Comparison of ENCODE assay signal across 8 cellular contexts in the genomic region with DNA sequence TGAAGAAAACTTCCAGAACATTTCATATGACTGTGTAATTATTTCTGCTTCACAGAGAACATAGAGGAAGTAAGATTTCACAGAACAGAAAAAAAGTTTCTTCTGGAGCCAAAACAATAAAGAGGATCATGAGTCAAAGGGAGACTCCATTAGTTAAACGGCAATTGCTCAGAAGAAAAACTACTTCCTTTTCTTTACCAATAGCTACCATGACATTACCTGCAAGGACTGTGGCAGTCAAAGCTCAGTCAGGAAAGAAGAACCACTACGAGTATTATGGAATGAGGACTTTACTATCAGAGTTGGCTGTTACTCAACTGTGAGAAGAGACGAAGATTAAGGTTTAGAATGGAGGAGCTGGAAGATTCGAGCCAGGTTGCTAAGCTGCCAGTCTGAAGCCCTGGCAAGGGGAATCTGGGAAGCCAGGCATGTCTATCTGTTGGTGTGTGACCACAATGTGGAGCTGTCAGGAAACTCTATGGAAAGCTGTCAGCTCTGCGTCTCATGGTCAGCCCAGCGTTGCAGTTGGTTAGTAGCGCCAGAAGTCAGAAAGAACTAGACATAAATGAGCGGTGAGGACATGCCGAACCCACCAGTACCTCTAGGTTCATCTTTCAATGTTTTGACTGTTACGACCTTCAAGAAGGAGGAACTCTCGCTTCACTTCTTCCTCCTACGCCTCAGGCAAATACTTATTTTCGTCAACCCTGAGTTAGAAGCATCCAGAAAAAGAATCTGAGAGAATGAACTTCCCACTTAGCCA.
DNase-seq lines count a peak whose midpoint lies in the region; ATAC-seq, FAIRE-seq and TF ChIP-seq lines count a peak whose summit lies in the region.

No MANE protein-coding gene starts in this region.

- no peak overlapping the region for H3K4me3 Mint-ChIP-seq in naive thymus-derived CD8-positive, alpha-beta T cell

- TF ChIP-seq POLR2A in H54 (IDR thresholded peaks at IDR 0.05; ENCODE audit: low read depth, low read length) = no peak

- ATAC-seq in GM19023 (IDR thresholded peaks at IDR 0.05; ENCODE audit: unreplicated experiment) (peak; percentile 74), HG03460 (IDR thresholded peaks at IDR 0.05; ENCODE audit: unreplicated experiment) (peak; percentile 72)
- no peak for ATAC-seq in naive thymus-derived CD8-positive, alpha-beta T cell

- H3K4me1 Mint-ChIP-seq in naive thymus-derived CD8-positive, alpha-beta T cell = no peaks in the 10 kb centered on the region

- H3K9me3 Mint-ChIP-seq in naive thymus-derived CD8-positive, alpha-beta T cell = peaks cover 0 to 15% (median 3%) of the 10 kb centered on the region in 9 donors

- FAIRE-seq in H54 (lab: Jason Lieb, UNC) = peak; percentile 52

- DNase-seq in H54 (ENCODE audit: insufficient read length, low spot score) (no peak), iris pigment epithelial cell (ENCODE audit: low read depth) (peak; percentile 0), NCI-H345 treated with DMSO at 0.1 percent for 48 hours (lab: John Stamatoyannopoulos, UW; ENCODE audit: unreplicated experiment) (no peak), T-helper 1 cell (no peak), NCI-H187 treated with DMSO at 0.1 percent for 48 hours (lab: John Stamatoyannopoulos, UW) (no peak)
- no peak for DNase-seq in naive thymus-derived CD8-positive, alpha-beta T cell

- no peaks in the 10 kb centered on the region for H3K27me3 Mint-ChIP-seq in naive thymus-derived CD8-positive, alpha-beta T cell

- POLR2A ChIA-PET in naive thymus-derived CD8-positive, alpha-beta T cell (lab: Charles Lee) = no interaction called here

- no peaks in the 10 kb centered on the region for H3K36me3 Mint-ChIP-seq in naive thymus-derived CD8-positive, alpha-beta T cell

- no peak overlapping the region for H3K27ac Mint-ChIP-seq in naive thymus-derived CD8-positive, alpha-beta T cell

Comparison
In these comparisons a context has a peak if more than half of its experiments do, and no peak if none do; other contexts are left out.
1. ATAC-seq: peak in GM19023 (single experiment) and HG03460 (single experiment); none in naive thymus-derived CD8-positive, alpha-beta T cell (0 of 2).